Comparison of ENCODE assay signal across 1 cellular context in the genomic region with DNA sequence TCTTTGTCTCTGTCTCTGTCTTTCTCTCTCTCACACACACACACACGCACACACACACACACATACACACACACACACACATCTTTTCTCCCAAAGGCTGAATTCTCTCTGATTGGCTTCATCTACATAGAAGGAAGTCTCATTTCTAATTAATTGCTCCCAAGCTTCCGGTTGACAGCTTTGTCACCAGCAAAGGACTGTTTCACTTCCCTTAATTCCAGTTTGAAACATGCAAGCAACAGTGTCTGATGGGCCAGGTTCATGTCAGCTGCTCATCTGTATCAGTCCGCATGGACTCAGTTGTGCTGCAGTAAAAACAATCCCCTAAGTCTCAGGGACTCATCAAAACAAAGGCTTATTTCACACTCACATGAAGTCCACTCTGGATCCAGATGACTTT.
TF ChIP-seq lines count a peak whose summit lies in the region.

No MANE protein-coding gene starts in this region.

TF ChIP-seq in K562, 482 proteins besides CTCF, POLR2A, EP300 and RAD21:
- TF ChIP-seq L3MBTL2 (IDR thresholded peaks at IDR 0.05) (no peak), ZNF12 (CRISPR knock-in tag; IDR thresholded peaks at IDR 0.05) (peak; percentile 84), MYC (IDR thresholded peaks at IDR 0.05; ENCODE audit: low read depth, low read length) (no peak), MYC (CRISPR knock-in tag; IDR thresholded peaks at IDR 0.05; ENCODE audit: borderline replicate concordance, low read depth) (no peak)
